ENCODE assay signal across 29 cellular contexts in the genomic region with DNA sequence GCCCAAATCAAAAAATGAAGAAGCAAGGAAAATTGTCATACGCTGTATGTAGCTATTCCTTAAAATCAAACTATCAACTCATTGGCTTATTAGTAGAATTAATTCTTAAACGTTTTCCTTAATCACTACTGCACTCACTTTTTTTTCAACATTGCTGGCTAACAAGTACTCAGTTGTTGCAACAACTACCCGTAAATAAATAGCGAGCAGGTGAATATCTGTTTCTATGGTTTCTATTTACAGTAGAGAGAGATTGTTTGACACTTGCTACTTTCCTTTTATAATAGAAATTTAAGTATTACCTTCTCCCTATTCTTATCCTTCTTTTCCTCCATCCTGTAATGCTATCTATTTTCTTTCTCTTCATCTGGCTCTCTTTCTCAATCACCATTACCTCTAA. TPM values are rescaled to one million over a fixed set of nuclear protein-coding genes. Genes with fewer than 3 reads are reported as not detected.
DNase-seq lines count a peak whose midpoint lies in the region; ATAC-seq, FAIRE-seq and TF ChIP-seq lines count a peak whose summit lies in the region.
"Had no signal": no experiment of that assay in that cellular context is flagged by ENCODE, and none has a peak within 500 bp of the region (broad histone marks: within the 10 kb centered on the region; RNA-seq: fewer than 3 reads in every experiment).

No MANE protein-coding gene starts in this region.

- FAIRE-seq in keratinocyte (lab: Jason Lieb, UNC), result no peak
- FAIRE-seq: bronchial epithelial cell, TTC549 had no signal

- intact Hi-C loops in A673 (cut with micrococcal nuclease; ENCODE audit: unreplicated experiment), result no loop called here
- intact Hi-C loops in PC-9 (cut with micrococcal nuclease; ENCODE audit: unreplicated experiment), result loop anchor here (2.0 kb wide), 1 partner anchor 25 kb away; no protein-coding TSS in a partner anchor

- dilution Hi-C loops in keratinocyte (cut with MboI; ENCODE audit: extremely low pct_ligation_motif_present, low sequenced_read_pairs), result no loop called here

- H3K4me3 ChIP-seq in A673 (ENCODE audit: low read depth, low read length, poor library complexity, severe bottlenecking) (no peak overlapping the region), PC-9 (no peak overlapping the region), keratinocyte (ENCODE audit: control insufficient read depth in 2 of 3, extremely low read depth in 1 of 3, insufficient read depth in 2 of 3, low read depth in 1 of 3, low read length in 3 of 3) (no peak overlapping the region)
- H3K4me3 ChIP-seq: colonic mucosa, smooth muscle cell, transverse colon had no signal

- 0 out of 2 replicates have a peak overlapping the region, but pooled peaks have one; percentile 0 for H3K4me2 ChIP-seq in PC-9
- peak overlapping the region; percentile 17 for H3K4me2 ChIP-seq in keratinocyte (ENCODE audit: control insufficient read depth, extremely low read depth, insufficient read depth, low read depth, low read length)
- H3K4me2 ChIP-seq: smooth muscle cell had no signal

- no peaks in the 10 kb centered on the region for H3K27me3 Mint-ChIP-seq in progenitor cell of endocrine pancreas
- H3K27me3 Mint-ChIP-seq: IgD-negative memory B cell had no signal

- POLR2A ChIA-PET in A673 (lab: Charles Lee; ENCODE audit: low non-redundant PET) (no interaction called here), PC-9 (lab: Charles Lee; ENCODE audit: unreplicated experiment) (no interaction called here)

- CTCF ChIA-PET in A673 (lab: Charles Lee), result no interaction called here
- CTCF ChIA-PET in PC-9 (lab: Charles Lee), result no interaction called here

- H4K20me1 ChIP-seq in PC-9 (ENCODE audit: insufficient read depth) (no peaks in the 10 kb centered on the region), keratinocyte (ENCODE audit: control insufficient read depth, extremely low read depth, insufficient read depth, low read length) (no peaks in the 10 kb centered on the region)

- H3K27me3 ChIP-seq in A673 (replicated peaks; ENCODE audit: insufficient read depth, low read depth, low read length, poor library complexity) (no peaks in the 10 kb centered on the region), PC-9 (ENCODE audit: insufficient read depth, low read depth) (no peaks in the 10 kb centered on the region), keratinocyte (ENCODE audit: control insufficient read depth, extremely low read depth, insufficient read depth, low read length) (no peaks in the 10 kb centered on the region)
- H3K27me3 ChIP-seq: colonic mucosa, transverse colon had no signal

- no peaks in the 10 kb centered on the region for H3K9me1 ChIP-seq in keratinocyte (ENCODE audit: control insufficient read depth, extremely low read depth, insufficient read depth, low read length)

- DNase-seq in A673 (ENCODE audit: low spot score) (no peak), PC-9 (no peak), keratinocyte (ENCODE audit: low read depth, low spot score) (no peak), progenitor cell of endocrine pancreas (ENCODE audit: low spot score, unreplicated experiment) (no peak), GOT3 (lab: John Stamatoyannopoulos, UW) (no peak)
- DNase-seq in NK-92 treated with Interleukin-12 subunit alpha and Interleukin-12 subunit beta, amount 100 ng/mL, for 24 hours (lab: John Stamatoyannopoulos, UW), result no peak
- DNase-seq: activated CD4-positive, alpha-beta T cell treated with anti-CD3 and anti-CD28 coated beads, Interleukin-2, amount 50 U/mL, for 48 hours; activated naive CD4-positive, alpha-beta T cell treated with anti-CD3 and anti-CD28 coated beads for 36 hours; CD4-positive, CD25-positive, alpha-beta regulatory T cell; colonic mucosa; effector memory CD4-positive, alpha-beta T cell; foreskin melanocyte; H7; left colon; NCI-H1048; NCI-H1930; NCI-H526; stimulated activated CD4-positive, alpha-beta T cell treated with anti-CD3 and anti-CD28 coated beads, Interleukin-1b, Interleukin-23, amount 100 ng/mL, for 48 hours; transverse colon had no signal

- peaks cover 11% of the 10 kb centered on the region; the same call in 1 of the 2 replicates for H3F3A ChIP-seq in PC-9 (ENCODE audit: insufficient read depth, low read depth)

- H3K4me1 ChIP-seq in A673 (ENCODE audit: insufficient read depth, low read length, poor library complexity, severe bottlenecking), result peaks cover 67% of the 10 kb centered on the region
- peaks cover 36% of the 10 kb centered on the region for H3K4me1 ChIP-seq in PC-9 (replicated peaks; ENCODE audit: insufficient read depth)
- H3K4me1 ChIP-seq in keratinocyte (ENCODE audit: control insufficient read depth, extremely low read depth, insufficient read depth, low read length), result peaks cover 18% of the 10 kb centered on the region
- H3K4me1 ChIP-seq: colonic mucosa had no signal

- H3K9me3 ChIP-seq in A673 (ENCODE audit: low read depth, low read length, poor library complexity, severe bottlenecking) (no peaks in the 10 kb centered on the region), PC-9 (ENCODE audit: insufficient read depth, low read depth) (no peaks in the 10 kb centered on the region), keratinocyte (ENCODE audit: control insufficient read depth, low read depth, low read length) (no peaks in the 10 kb centered on the region)
- H3K9me3 ChIP-seq: colonic mucosa, transverse colon had no signal

- H2AFZ ChIP-seq in PC-9 (no peak overlapping the region), keratinocyte (ENCODE audit: control insufficient read depth, low read length) (no peak overlapping the region)

- ATAC-seq in GM18870 (IDR thresholded peaks at IDR 0.05; ENCODE audit: unreplicated experiment), result no peak
- ATAC-seq: activated CD4-positive, CD25-positive, alpha-beta regulatory T cell treated with anti-CD3 and anti-CD28 coated beads, Interleukin-2, amount 50 U/mL, for 24 hours; esophagus mucosa; left colon; natural killer cell treated with Interleukin-12 subunit alpha and Interleukin-12 subunit beta and Interleukin-15 and Interleukin-18, amount 100 ng/mL, for 72 hours had no signal

- H3K27ac ChIP-seq in A673 (ENCODE audit: low read depth, low read length, poor library complexity, severe bottlenecking), result peak overlapping the region; percentile 69
- H3K27ac ChIP-seq in PC-9, result peak overlapping the region; percentile 35; the same call in 1 of the 2 replicates
- H3K27ac ChIP-seq in keratinocyte (ENCODE audit: control insufficient read depth, insufficient read depth, low read length), result no peak overlapping the region
- H3K27ac ChIP-seq: colonic mucosa, transverse colon had no signal

- no TSS peak for BruUV-seq in A673 (replicated peaks; lab: Mats Ljungman, UMichigan)
- BruUV-seq in PC-9 (replicated peaks; lab: Mats Ljungman, UMichigan), result no TSS peak

- H3K36me3 ChIP-seq in A673 (ENCODE audit: insufficient read depth, low read length, poor library complexity, severe bottlenecking) (no peaks in the 10 kb centered on the region), PC-9 (ENCODE audit: low read depth) (peaks cover 13% of the 10 kb centered on the region; the same call in 1 of the 2 replicates), keratinocyte (ENCODE audit: control insufficient read depth in 2 of 2, extremely low read depth in 1 of 2, insufficient read depth in 2 of 2, low read length in 2 of 2) (no peaks in the 10 kb centered on the region)
- H3K36me3 ChIP-seq: colonic mucosa, transverse colon had no signal

- H3K9me3 Mint-ChIP-seq in progenitor cell of endocrine pancreas (ENCODE audit: low read depth), result peaks cover 3% of the 10 kb centered on the region
- H3K9me3 Mint-ChIP-seq: activated naive CD4-positive, alpha-beta T cell treated with anti-CD3 and anti-CD28 coated beads for 36 hours; activated T-helper 1 cell treated with anti-CD3 and anti-CD28 coated beads, Interleukin-12 subunit alpha, Interleukin-12 subunit beta, Interleukin-2, Interleukin-4 antibody, amounts not matched to agents 30 ng/mL and 10 ng/mL and 1 ng/mL, durations not matched to agents 14 hours and 24 hours and 36 hours; IgD-negative memory B cell; natural killer cell treated with Interleukin-12 subunit alpha and Interleukin-12 subunit beta and Interleukin-15 and Interleukin-18, amount 100 ng/mL, for 72 hours; T-helper 1 cell treated with Interleukin-12 subunit alpha and Interleukin-12 subunit beta and Interleukin-4 antibody, amounts not matched to agents 30 μg/mL and 1 μg/mL, for 36 hours had no signal

- H3K36me3 Mint-ChIP-seq in progenitor cell of endocrine pancreas (ENCODE audit: insufficient read depth), result peaks cover 4% of the 10 kb centered on the region
- H3K36me3 Mint-ChIP-seq: CD4-positive, CD25-positive, alpha-beta regulatory T cell; IgD-negative memory B cell; natural killer cell treated with Interleukin-12 subunit alpha and Interleukin-12 subunit beta and Interleukin-15 and Interleukin-18, amount 100 ng/mL, for 72 hours had no signal

- TF ChIP-seq CTCF in A673 (conservative IDR thresholded peaks at IDR 0.05; ENCODE audit: low read depth, low read length), result no peak
- no peak for TF ChIP-seq CTCF in PC-9 (conservative IDR thresholded peaks at IDR 0.05)
- no peak for TF ChIP-seq CTCF in keratinocyte (optimal IDR thresholded peaks at IDR 0.05 in 1 of 3, IDR thresholded peaks at IDR 0.05 in 1 of 3, conservative IDR thresholded peaks at IDR 0.05 in 1 of 3; ENCODE audit: extremely low read depth in 1 of 3, insufficient read depth in 2 of 3, low read length in 3 of 3)
- no peak for TF ChIP-seq CTCF in progenitor cell of endocrine pancreas (IDR thresholded peaks at IDR 0.05; ENCODE audit: unreplicated experiment)

- peaks cover 31% of the 10 kb centered on the region for H3K4me1 Mint-ChIP-seq in progenitor cell of endocrine pancreas (ENCODE audit: low read depth)
- H3K4me1 Mint-ChIP-seq: CD4-positive, CD25-positive, alpha-beta regulatory T cell; IgD-negative memory B cell had no signal

- H3K79me2 ChIP-seq in PC-9 (ENCODE audit: low read depth) (peaks cover 22% of the 10 kb centered on the region), keratinocyte (ENCODE audit: control insufficient read depth, insufficient read depth, low read length) (no peaks in the 10 kb centered on the region)

- H3K9me2 ChIP-seq in PC-9 (ENCODE audit: insufficient read depth), result no peaks in the 10 kb centered on the region

- peak overlapping the region; percentile 12 for H3K4me3 Mint-ChIP-seq in progenitor cell of endocrine pancreas (ENCODE audit: low read depth)
- H3K4me3 Mint-ChIP-seq: activated naive CD4-positive, alpha-beta T cell treated with anti-CD3 and anti-CD28 coated beads for 36 hours; activated T-helper 1 cell treated with anti-CD3 and anti-CD28 coated beads, Interleukin-12 subunit alpha, Interleukin-12 subunit beta, Interleukin-2, Interleukin-4 antibody, amounts not matched to agents 30 ng/mL and 10 ng/mL and 1 ng/mL, durations not matched to agents 14 hours and 24 hours and 36 hours; CD4-positive, CD25-positive, alpha-beta regulatory T cell; IgD-negative memory B cell; natural killer cell treated with Interleukin-12 subunit alpha and Interleukin-12 subunit beta and Interleukin-15 and Interleukin-18, amount 100 ng/mL, for 72 hours; T-helper 1 cell treated with Interleukin-12 subunit alpha and Interleukin-12 subunit beta and Interleukin-4 antibody, amounts not matched to agents 30 μg/mL and 1 μg/mL, for 36 hours had no signal

- H3K9ac ChIP-seq in keratinocyte (ENCODE audit: control insufficient read depth, extremely low read depth, insufficient read depth, low read length), result no peak overlapping the region

- H3K27ac Mint-ChIP-seq in progenitor cell of endocrine pancreas, result peak overlapping the region; percentile 68
- H3K27ac Mint-ChIP-seq: activated naive CD4-positive, alpha-beta T cell treated with anti-CD3 and anti-CD28 coated beads for 36 hours; activated T-helper 1 cell treated with anti-CD3 and anti-CD28 coated beads, Interleukin-12 subunit alpha, Interleukin-12 subunit beta, Interleukin-2, Interleukin-4 antibody, amounts not matched to agents 30 ng/mL and 10 ng/mL and 1 ng/mL, durations not matched to agents 14 hours and 24 hours and 36 hours; CD4-positive, CD25-positive, alpha-beta regulatory T cell; IgD-negative memory B cell; natural killer cell treated with Interleukin-12 subunit alpha and Interleukin-12 subunit beta and Interleukin-15 and Interleukin-18, amount 100 ng/mL, for 72 hours; T-helper 1 cell treated with Interleukin-12 subunit alpha and Interleukin-12 subunit beta and Interleukin-4 antibody, amounts not matched to agents 30 μg/mL and 1 μg/mL, for 36 hours had no signal

RNA-seq across cellular contexts. Expression of a gene that starts 25.1 kb away (rescaled TPM):
- 10.0 and 12.3 TPM in 2 replicates for total RNA-seq in A673 (2021)
- total RNA-seq in PC-9 (2021), result 14.4 and 17.2 TPM in 2 replicates
- polyA plus RNA-seq in keratinocyte, result 1.9 to 2.4 TPM (median 2.4 TPM) in 3 replicates
- 0.52 TPM for polyA plus RNA-seq in keratinocyte (2011; ENCODE audit: low read depth)
- 0.87 and 1.8 TPM in 2 replicates for polyA plus RNA-seq in keratinocyte (2011; cell fraction: cytosol; rRNA removed)
- polyA plus RNA-seq in keratinocyte (2011; cell fraction: nucleus; rRNA removed), result 2.5 and 3.5 TPM in 2 replicates
- polyA plus RNA-seq in keratinocyte (2012; ENCODE audit: low replicate concordance), result 0.72 and 1.2 TPM in 2 replicates
- polyA minus RNA-seq in keratinocyte, result 3.8 to 8.4 TPM (median 8.0 TPM) in 3 replicates
- 4.4 TPM for polyA minus RNA-seq in keratinocyte (2011; cell fraction: cytosol; rRNA and poly(A)+ RNA removed)
- 9.5 and 15.5 TPM in 2 replicates for polyA minus RNA-seq in keratinocyte (2011; cell fraction: nucleus; rRNA and poly(A)+ RNA removed)
- total RNA-seq in progenitor cell of endocrine pancreas, result 8.6 and 8.8 TPM in 2 replicates
- total RNA-seq: activated naive CD4-positive, alpha-beta T cell treated with anti-CD3 and anti-CD28 coated beads for 36 hours; activated T-helper 1 cell treated with anti-CD3 and anti-CD28 coated beads, Interleukin-12 subunit alpha, Interleukin-12 subunit beta, Interleukin-2, Interleukin-4 antibody, amounts not matched to agents 30 ng/mL and 10 ng/mL and 1 ng/mL, durations not matched to agents 14 hours and 24 hours and 36 hours; CD4-positive, CD25-positive, alpha-beta regulatory T cell had no signal
- polyA plus RNA-seq: CD4-positive, CD25-positive, alpha-beta regulatory T cell had no signal
